Comparison of ENCODE assay signal across 15 cellular contexts in genomic region chr4:19298998-19299397, GRCh38.
"Had no signal": no experiment of that assay in that cellular context is flagged by ENCODE, and none has a peak within 500 bp of the region (broad histone marks: within the 10 kb centered on the region; RNA-seq: fewer than 3 reads in every experiment).

No MANE protein-coding gene starts in this region.

- ATAC-seq: natural killer cell treated with Interleukin-12 subunit alpha and Interleukin-12 subunit beta and Interleukin-15 and Interleukin-18, amount 100 ng/mL, for 72 hours; stimulated activated naive B cell treated with anti-CD40 and anti-IgM and Interleukin-4, amounts not matched to agents 10 μg/mL and 1 μg/mL and 100 μg/mL, for 72 hours had no signal

- H3K9me3 ChIP-seq: uterus had no signal

- H3K36me3 ChIP-seq: tibial nerve, uterus had no signal

- H3K27me3 ChIP-seq: tibial nerve, uterus had no signal

- DNase-seq: activated CD4-positive, alpha-beta T cell treated with anti-CD3 and anti-CD28 coated beads, Interleukin-2, amount 10 ng/mL, durations not matched to agents 7 days and 5 days; activated CD8-positive, alpha-beta memory T cell treated with anti-CD3 and anti-CD28 coated beads for 24 hours; activated naive CD8-positive, alpha-beta T cell treated with anti-CD3 and anti-CD28 coated beads for 36 hours; anterior cingulate cortex; cerebellar nuclear complex; effector memory CD4-positive, alpha-beta T cell; hypothalamus; mesendoderm; nucleus accumbens; stimulated activated CD4-positive, alpha-beta T cell treated with anti-CD3 and anti-CD28 coated beads, Interleukin-15, amount 100 ng/mL, for 24 hours; stimulated activated CD4-positive, alpha-beta T cell treated with anti-CD3 and anti-CD28 coated beads, Interleukin-4, amount 100 ng/mL, for 1 hour; stimulated activated naive B cell treated with anti-CD40 and anti-IgM and Interleukin-4, amounts not matched to agents 10 μg/mL and 1 μg/mL and 100 μg/mL, for 72 hours; uterus had no signal

- H3K4me3 ChIP-seq: tibial nerve, uterus had no signal

- H3K4me1 ChIP-seq: tibial nerve, uterus had no signal

- H3K27ac ChIP-seq: tibial nerve, uterus had no signal
